In genomic region chr14:99791476-99792283, GRCh38 we compare ENCODE assay signal across 12 cellular contexts. TPM values are rescaled to one million over a fixed set of nuclear protein-coding genes. Genes with fewer than 3 reads are reported as not detected.
A peak's percentile ranks its signal among the peaks of the same experiment; 100 is the strongest.
DNase-seq lines count a peak whose midpoint lies in the region; ATAC-seq, FAIRE-seq and TF ChIP-seq lines count a peak whose summit lies in the region.
"Had no signal": no experiment of that assay in that cellular context is flagged by ENCODE, and none has a peak within 500 bp of the region (broad histone marks: within the 10 kb centered on the region; RNA-seq: fewer than 3 reads in every experiment).

No MANE protein-coding gene starts in this region.

- H2AK5ac ChIP-seq in H1 (ENCODE audit: low read depth, low read length) = no peak overlapping the region

- no peak overlapping the region for H4K8ac ChIP-seq in H1 (ENCODE audit: extremely low read depth, insufficient read depth, low read length)

- TF ChIP-seq CTCF in H1 (IDR thresholded peaks at IDR 0.05; ENCODE audit: control extremely low read depth in 1 of 3, insufficient read depth in 1 of 3, low read depth in 1 of 3, low read length in 3 of 3) (no peak), neural progenitor cell (IDR thresholded peaks at IDR 0.05) (no peak)

- peaks cover 4% of the 10 kb centered on the region; the same call in 1 of the 2 replicates for H3K23me2 ChIP-seq in H1 (ENCODE audit: low read depth, low read length)

- H3K9me2 ChIP-seq in GM23248 (ENCODE audit: insufficient read depth) = no peaks in the 10 kb centered on the region

- H3K27ac ChIP-seq in ACC112 (ENCODE audit: low read depth, low read length) (no peak overlapping the region), GM23248 (no peak overlapping the region), H1 (ENCODE audit: low read depth, low read length) (no peak overlapping the region), neural progenitor cell (no peak overlapping the region)

- H3K4me3 Mint-ChIP-seq in neural progenitor cell = peak overlapping the region; percentile 82

- H3K4me1 Mint-ChIP-seq in neural progenitor cell = peaks cover 37% of the 10 kb centered on the region

- H3K9me3 ChIP-seq in GM23248 (ENCODE audit: low read depth) (no peaks in the 10 kb centered on the region), H1 (ENCODE audit: insufficient read depth in 2 of 2, low read depth in 1 of 2, low read length in 1 of 2) (no peaks in the 10 kb centered on the region), neural progenitor cell (ENCODE audit: low read depth) (no peaks in the 10 kb centered on the region)
- H3K9me3 ChIP-seq: ovary had no signal

- H2AFZ ChIP-seq in ACC112 (ENCODE audit: low read length, unreplicated experiment) (no peak overlapping the region), GM23248 (no peak overlapping the region), H1 (ENCODE audit: low read length) (no peak overlapping the region), neural progenitor cell (replicated peaks) (peak overlapping the region; percentile 24)

- H3K79me2 ChIP-seq in ACC112 (ENCODE audit: control insufficient read depth, insufficient read depth, low read length, unreplicated experiment) (peaks cover 17% of the 10 kb centered on the region), GM23248 (ENCODE audit: insufficient read depth) (peaks cover 28% of the 10 kb centered on the region), H1 (ENCODE audit: control insufficient read depth in 1 of 2, insufficient read depth in 2 of 2, low read length in 2 of 2) (peaks cover 0 to 23% of the 10 kb centered on the region in 2 experiments; a peak in 3 of 4 replicates), neural progenitor cell (ENCODE audit: low read depth) (peaks cover 30% of the 10 kb centered on the region)

- H3K4me1 ChIP-seq in ACC112 (ENCODE audit: control insufficient read depth, insufficient read depth, low read length, unreplicated experiment) (peaks cover 33% of the 10 kb centered on the region), GM23248 (ENCODE audit: insufficient read depth) (peaks cover 22% of the 10 kb centered on the region), H1 (replicated peaks in 1 of 4; ENCODE audit: control insufficient read depth in 3 of 4, insufficient read depth in 4 of 4, low read length in 3 of 4) (peaks cover 0 to 8% (median 2%) of the 10 kb centered on the region in 4 experiments; a peak in 4 of 7 replicates), neural progenitor cell (peaks cover 27% of the 10 kb centered on the region)

- no peak overlapping the region for H3K14ac ChIP-seq in H1 (ENCODE audit: insufficient read length)

- in situ Hi-C loops in GM23248 (cut with MboI) = no loop called here

- CTCF ChIA-PET in H1 (lab: Charles Lee; ENCODE audit: partially characterized antibody) = interaction anchor here (1.0 to 2.9 kb wide), 18 partner anchors 11 to 107 kb away, joined by 3 to 12 read pairs (median 4); partner anchors contain the start of gene CYP46A1

- FAIRE-seq in H1 (lab: Jason Lieb, UNC) = no peak
- FAIRE-seq: endometrium had no signal

- H2BK12ac ChIP-seq in H1 (ENCODE audit: low read depth, low read length) = 0 out of 2 replicates have a peak overlapping the region, but pooled peaks have one; percentile 2

- no peak overlapping the region for H3K4ac ChIP-seq in H1 (replicated peaks; ENCODE audit: insufficient read length, low read depth, low read length)

- peak in 1 of 2 experiments; percentile 63; a peak in 1 of 3 replicates for TF ChIP-seq EP300 in H1 (IDR thresholded peaks at IDR 0.05; ENCODE audit: borderline replicate concordance in 1 of 2, low read depth in 2 of 2, low read length in 2 of 2)

- no peak overlapping the region for H3K56ac ChIP-seq in H1 (replicated peaks; ENCODE audit: insufficient read length, low read depth, low read length)

- H4K20me1 ChIP-seq in GM23248 (ENCODE audit: insufficient read depth) (no peaks in the 10 kb centered on the region), H1 (replicated peaks in 1 of 2; ENCODE audit: control insufficient read depth in 1 of 2, insufficient read depth in 2 of 2, low read length in 2 of 2) (no peaks in the 10 kb centered on the region), neural progenitor cell (ENCODE audit: low read depth) (peaks cover 12% of the 10 kb centered on the region)

- H3F3A ChIP-seq in GM23248 (ENCODE audit: insufficient read depth) (peaks cover 25% of the 10 kb centered on the region), neural progenitor cell (ENCODE audit: low read depth) (peaks cover 31% of the 10 kb centered on the region)

- 88% methylated on average over 14 of the region's 14 CpGs for WGBS in GM23248 (ENCODE audit: low coverage in 1 of 2, low lambda C conversion rate in 2 of 2, missing lambda C conversion rate in 2 of 2), 2 experiments
- 90% methylated on average over 14 of the region's 14 CpGs; no CpG with 5 or more reads in 1 of the 2 experiments for WGBS in H1 (ENCODE audit: extremely low coverage in 1 of 2, insufficient coverage in 1 of 2, insufficient read length in 1 of 2, insufficient replicate concordance in 2 of 2, low coverage in 1 of 2, low lambda C conversion rate in 2 of 2, missing lambda C conversion rate in 1 of 2), 2 experiments

- H3K4me3 ChIP-seq in ACC112 (ENCODE audit: low read depth, low read length) (peak overlapping the region; percentile 78), GM23248 (no peak overlapping the region), H1 (ENCODE audit: extremely low read depth in 1 of 4, insufficient read depth in 2 of 4, low read depth in 3 of 4, low read length in 4 of 4) (no peak overlapping the region), neural progenitor cell (no peak overlapping the region)

- peaks cover 5% of the 10 kb centered on the region for H3K36me3 Mint-ChIP-seq in neural progenitor cell

- H2BK20ac ChIP-seq in H1 (ENCODE audit: low read length) = no peak overlapping the region; the same call in 1 of the 2 replicates

- peak overlapping the region; percentile 78 for H3K4me2 ChIP-seq in GM23248 (ENCODE audit: unreplicated experiment)
- no peak overlapping the region; a peak in 1 of 4 replicates for H3K4me2 ChIP-seq in H1 (ENCODE audit: insufficient read depth in 1 of 2, low read depth in 2 of 2, low read length in 2 of 2)
- H3K4me2 ChIP-seq in neural progenitor cell = peak overlapping the region; percentile 77

- H3K23ac ChIP-seq in H1 (ENCODE audit: insufficient read length) = no peak overlapping the region

- H3K27ac Mint-ChIP-seq in neural progenitor cell = no peak overlapping the region

- H2BK120ac ChIP-seq in H1 (replicated peaks; ENCODE audit: low read depth, low read length) = no peak overlapping the region

- no peak overlapping the region for H3K9ac ChIP-seq in GM23248
- no peak overlapping the region for H3K9ac ChIP-seq in H1 (replicated peaks in 1 of 4; ENCODE audit: extremely low read depth in 1 of 4, low read depth in 3 of 4, low read length in 3 of 4)
- H3K9ac ChIP-seq in neural progenitor cell = no peak overlapping the region

- no peak overlapping the region for H2BK5ac ChIP-seq in H1 (ENCODE audit: low read depth, low read length)

- H3K36me3 ChIP-seq in ACC112 (ENCODE audit: insufficient read depth, low read length) (no peaks in the 10 kb centered on the region), GM23248 (ENCODE audit: low read depth) (no peaks in the 10 kb centered on the region), H1 (ENCODE audit: control insufficient read depth in 2 of 4, insufficient read depth in 4 of 4, low read length in 3 of 4) (no peaks in the 10 kb centered on the region), neural progenitor cell (no peaks in the 10 kb centered on the region)
- H3K36me3 ChIP-seq: ovary had no signal

- H2BK15ac ChIP-seq in H1 (ENCODE audit: low read length) = 0 out of 2 replicates have a peak overlapping the region, but pooled peaks have one; percentile 25

- H3K27me3 ChIP-seq in ACC112 (ENCODE audit: insufficient read depth, low read length) (no peaks in the 10 kb centered on the region), GM23248 (replicated peaks; ENCODE audit: insufficient read depth) (no peaks in the 10 kb centered on the region), H1 (replicated peaks in 1 of 4; ENCODE audit: control insufficient read depth in 3 of 4, extremely low read depth in 1 of 4, insufficient read depth in 3 of 4, low read length in 3 of 4) (peaks cover 0 to 8% (median 0%) of the 10 kb centered on the region in 4 experiments; a peak in 3 of 7 replicates), neural progenitor cell (peaks cover 7% of the 10 kb centered on the region)
- H3K27me3 ChIP-seq: ovary had no signal

- DNase-seq in GM23248 = no peak
- DNase-seq in H1 (ENCODE audit: low read depth in 1 of 2, low spot score in 2 of 2) = no peak
- no peak for DNase-seq in neural progenitor cell (ENCODE audit: low spot score)
- DNase-seq: GOT3 had no signal

- no peak overlapping the region for H3K18ac ChIP-seq in H1 (ENCODE audit: extremely low read depth, low read length)

- H3K79me1 ChIP-seq in H1 (ENCODE audit: low read depth, low read length) = no peaks in the 10 kb centered on the region

- POLR2A ChIA-PET in H1 (lab: Charles Lee; ENCODE audit: partially characterized antibody) = interaction anchor here (0.7 to 2.3 kb wide), 4 partner anchors 11 to 61 kb away, joined by 3 to 8 read pairs (median 4); no protein-coding TSS in a partner anchor

- TF ChIP-seq RAD21 in H1 (IDR thresholded peaks at IDR 0.05 in 1 of 2, conservative IDR thresholded peaks at IDR 0.05 in 1 of 2; ENCODE audit: low read depth in 2 of 2, low read length in 2 of 2) = no peak

- H4K91ac ChIP-seq in H1 (replicated peaks; ENCODE audit: insufficient read length, low read length) = no peak overlapping the region

- no peak for TF ChIP-seq POLR2A in H1 (IDR thresholded peaks at IDR 0.05; ENCODE audit: control extremely low read depth in 1 of 2, low read depth in 2 of 2, low read length in 2 of 2)

- peaks cover 3% of the 10 kb centered on the region for H3K27me3 Mint-ChIP-seq in neural progenitor cell (ENCODE audit: insufficient read depth, low read depth)

- ATAC-seq in GM18517 (IDR thresholded peaks at IDR 0.05; ENCODE audit: unreplicated experiment) = no peak
- ATAC-seq in HG02623 (IDR thresholded peaks at IDR 0.05; ENCODE audit: unreplicated experiment) = no peak
- no peak for ATAC-seq in HG02588 (IDR thresholded peaks at IDR 0.05; ENCODE audit: unreplicated experiment)
- ATAC-seq in HG03039 (IDR thresholded peaks at IDR 0.05; ENCODE audit: unreplicated experiment) = no peak
- ATAC-seq: activated CD4-positive, alpha-beta T cell treated with anti-CD3 and anti-CD28 coated beads for 36 hours had no signal

- H4K5ac ChIP-seq in H1 (ENCODE audit: insufficient read length, low read depth, low read length) = no peak overlapping the region

- peaks cover 2% of the 10 kb centered on the region for H3K9me3 Mint-ChIP-seq in neural progenitor cell

RNA-seq across cellular contexts. Expression of gene EML1, which starts 1.5 kb away (rescaled TPM):
- total RNA-seq in GM23248 (2014; rRNA removed; shearing (Covaris generic)) = 17.9 and 35.8 TPM in 2 replicates
- polyA plus RNA-seq in GM23248 (2016; fragmentation: Nextera tagmentation; extraction: Ambion mirVana) (14.8 and 15.0 TPM in 2 replicates), H1 (2011; rRNA removed) (9.8 and 11.1 TPM in 2 replicates)
- total RNA-seq in H1 (2021; fragmentation: NEBNext Ultra II Directional; extraction: Animal tissue kit (Norgen Biotek cat#: 25700)) = 24.7 and 32.9 TPM in 2 replicates
- 11.8 TPM for polyA plus RNA-seq in H1 (2011; cell fraction: cytosol; rRNA removed)
- polyA plus RNA-seq in H1 (2011; cell fraction: nucleus; rRNA removed) = 30.9 TPM
- polyA plus RNA-seq in H1 (2012, experiment 1 of 2) = 16.6 to 36.3 TPM (median 23.0 TPM) in 4 replicates
- polyA plus RNA-seq in H1 (2012, experiment 2 of 2) = 3.3 TPM
- 6.5 TPM for polyA plus RNA-seq in H1 (2013, experiment 1 of 2)
- polyA plus RNA-seq in H1 (2013, experiment 2 of 2) = 6.7 TPM
- 55.1 and 82.5 TPM in 2 replicates for polyA minus RNA-seq in H1 (2011; rRNA and poly(A)+ RNA removed)
- polyA minus RNA-seq in H1 (2011; cell fraction: cytosol; rRNA and poly(A)+ RNA removed) = 20.8 TPM
- polyA minus RNA-seq in H1 (2011; cell fraction: nucleus; rRNA and poly(A)+ RNA removed) = 60.8 TPM
- total RNA-seq in neural progenitor cell (ENCODE audit: low replicate concordance) = 47.7 and 57.2 TPM in 2 replicates

Comparison
In these comparisons a context has a peak if more than half of its experiments do, and no peak if none do; other contexts are left out.
1. H3K4me2 ChIP-seq: peak in GM23248 (single experiment) and neural progenitor cell (single experiment); none in H1 (0 of 2).